ENCODE assay signal across 8 cellular contexts in the genomic region with DNA sequence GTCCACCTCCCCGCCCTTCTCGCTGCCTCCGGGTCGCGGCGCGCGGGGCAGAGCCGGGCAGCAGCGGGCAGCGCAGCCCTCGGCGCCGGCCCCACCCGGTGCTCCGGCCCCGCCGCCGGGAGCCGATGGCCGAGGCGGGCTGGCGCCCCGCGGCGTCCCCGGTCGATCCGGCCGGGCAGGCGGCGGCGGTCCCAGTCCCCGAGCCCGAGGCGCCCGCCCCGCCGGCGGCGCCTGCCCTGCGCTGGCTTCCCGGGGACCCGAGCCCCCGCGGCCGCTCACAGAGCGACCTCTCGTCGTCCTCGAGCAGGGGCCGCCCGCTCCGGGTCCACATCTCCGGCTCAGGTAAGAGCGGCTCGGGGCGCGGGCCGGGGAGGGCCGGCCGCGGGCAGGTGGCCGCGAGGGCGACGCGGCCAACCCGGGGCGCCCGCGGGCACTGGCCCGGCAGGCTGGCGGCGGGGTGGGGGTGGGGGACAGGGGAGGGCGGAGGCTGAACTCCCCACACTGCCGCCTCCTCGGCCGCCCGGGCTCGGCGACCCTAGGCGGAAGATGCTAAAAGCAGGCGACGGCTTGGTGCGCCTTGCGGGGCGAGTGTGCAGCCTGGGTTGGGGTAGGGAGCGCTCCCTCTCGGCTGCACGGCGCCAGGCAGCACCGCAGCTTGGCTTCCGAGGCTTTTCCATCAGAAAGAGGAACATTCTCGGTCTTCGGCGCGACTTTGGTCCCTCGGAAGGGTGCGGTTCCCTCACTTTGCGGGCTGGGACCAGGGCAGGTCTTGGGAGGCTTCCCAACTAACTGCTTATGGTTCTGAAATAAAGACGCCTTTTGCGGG. TPM values are rescaled to one million over a fixed set of nuclear protein-coding genes. Genes with fewer than 3 reads are reported as not detected.
A peak's percentile ranks its signal among the peaks of the same experiment; 100 is the strongest.
DNase-seq lines count a peak whose midpoint lies in the region; ATAC-seq and TF ChIP-seq lines count a peak whose summit lies in the region.

No MANE protein-coding gene starts in this region.

- peak overlapping the region; percentile 70 for H3K4me3 ChIP-seq in AG10803 (ENCODE audit: low read length)
- H3K4me3 ChIP-seq in PC-9, result peak overlapping the region; percentile 79
- H3K4me3 ChIP-seq in fibroblast of mammary gland (ENCODE audit: control insufficient read depth, low read depth, low read length), result peak overlapping the region; percentile 64
- H3K4me3 ChIP-seq in naive thymus-derived CD4-positive, alpha-beta T cell (ENCODE audit: low read length), result peak overlapping the region; percentile 74
- peak overlapping the region; percentile 65 to 77 (median 69) for H3K4me3 ChIP-seq in subcutaneous abdominal adipose tissue (ENCODE audit: low read depth in 1 of 5, low read length in 5 of 5)

- no peaks in the 10 kb centered on the region for H4K20me1 ChIP-seq in PC-9 (ENCODE audit: insufficient read depth)

- POLR2A ChIA-PET in PC-9 (lab: Charles Lee; ENCODE audit: unreplicated experiment), result interaction anchor here (0.7 kb wide), 1 partner anchor 360 kb away, joined by 4 read pairs; no protein-coding TSS in a partner anchor
- POLR2A ChIA-PET in naive thymus-derived CD4-positive, alpha-beta T cell (lab: Charles Lee), result interaction anchor here (2.0 to 2.5 kb wide), 2 partner anchors 9 to 86 kb away, joined by 4 to 6 read pairs; partner anchors contain the start of genes ADAT2 and PEX3

- H2AFZ ChIP-seq in PC-9, result peak overlapping the region; percentile 85

- no peaks in the 10 kb centered on the region for H3F3A ChIP-seq in PC-9 (ENCODE audit: insufficient read depth, low read depth)

- peak overlapping the region; percentile 89 for H3K4me2 ChIP-seq in PC-9

- peak; percentile 52 for TF ChIP-seq CTCF in AG10803 (conservative IDR thresholded peaks at IDR 0.05; ENCODE audit: low read length)
- TF ChIP-seq CTCF in PC-9 (conservative IDR thresholded peaks at IDR 0.05), result no peak; the same call in 1 of the 2 replicates
- TF ChIP-seq CTCF in fibroblast of mammary gland (conservative IDR thresholded peaks at IDR 0.05; ENCODE audit: control insufficient read depth, insufficient read depth, low read depth, low read length), result peak; percentile 47

- no peaks in the 10 kb centered on the region for H3K9me2 ChIP-seq in PC-9 (ENCODE audit: insufficient read depth)

- CTCF ChIA-PET in PC-9 (lab: Charles Lee), result no interaction called here
- CTCF ChIA-PET in naive thymus-derived CD4-positive, alpha-beta T cell (lab: Charles Lee), result interaction anchor here (0.6 to 1.6 kb wide), 4 partner anchors 10 to 477 kb away, joined by 3 to 5 read pairs (median 4); no protein-coding TSS in a partner anchor

- H3K4me1 ChIP-seq in PC-9 (replicated peaks; ENCODE audit: insufficient read depth), result peaks cover 4% of the 10 kb centered on the region; the same call in 1 of the 2 replicates
- peaks cover 27 to 28% of the 10 kb centered on the region in 2 donors for H3K4me1 ChIP-seq in naive thymus-derived CD4-positive, alpha-beta T cell (ENCODE audit: control insufficient read depth in 2 of 2, insufficient read depth in 2 of 2, low read length in 2 of 2)
- H3K4me1 ChIP-seq in subcutaneous abdominal adipose tissue (ENCODE audit: control insufficient read depth in 5 of 5, insufficient read depth in 5 of 5, low read length in 5 of 5), result peaks cover 0 to 13% (median 13%) of the 10 kb centered on the region in 5 donors

- H3K4me3 Mint-ChIP-seq in activated T-helper 1 cell treated with anti-CD3 and anti-CD28 coated beads, Interleukin-12 subunit alpha, Interleukin-12 subunit beta, Interleukin-2, Interleukin-4 antibody, amounts not matched to agents 30 ng/mL and 10 ng/mL and 1 ng/mL, durations not matched to agents 14 hours and 24 hours and 36 hours, result peak overlapping the region; percentile 88
- H3K4me3 Mint-ChIP-seq in naive thymus-derived CD4-positive, alpha-beta T cell, result peak overlapping the region; percentile 81 to 92 (median 84)

- ATAC-seq in GM19035 (IDR thresholded peaks at IDR 0.05; ENCODE audit: unreplicated experiment) (peak; percentile 62), HG03342 (IDR thresholded peaks at IDR 0.05; ENCODE audit: unreplicated experiment) (peak; percentile 70)
- ATAC-seq in naive thymus-derived CD4-positive, alpha-beta T cell, result peak; percentile 83

- DNase-seq in AG10803 (ENCODE audit: low read depth) (peak; percentile 57), PC-9 (peak in 1 of 2 experiments; percentile 62), fibroblast of mammary gland (ENCODE audit: low read depth) (peak; percentile 52)
- DNase-seq in activated T-helper 1 cell treated with anti-CD3 and anti-CD28 coated beads, Interleukin-12 subunit alpha, Interleukin-12 subunit beta, Interleukin-2, Interleukin-4 antibody, amounts not matched to agents 30 ng/mL and 10 ng/mL and 1 ng/mL, durations not matched to agents 14 hours and 24 hours and 36 hours (ENCODE audit: low spot score), result peak; percentile 50
- DNase-seq in naive thymus-derived CD4-positive, alpha-beta T cell, result peak; percentile 37 to 69 (median 57)

- H3K27ac Mint-ChIP-seq in activated T-helper 1 cell treated with anti-CD3 and anti-CD28 coated beads, Interleukin-12 subunit alpha, Interleukin-12 subunit beta, Interleukin-2, Interleukin-4 antibody, amounts not matched to agents 30 ng/mL and 10 ng/mL and 1 ng/mL, durations not matched to agents 14 hours and 24 hours and 36 hours, result peak overlapping the region; percentile 76
- peak overlapping the region in 7 of 9 donors; percentile 59 to 89 (median 76) for H3K27ac Mint-ChIP-seq in naive thymus-derived CD4-positive, alpha-beta T cell

- H3K27me3 ChIP-seq in PC-9 (ENCODE audit: insufficient read depth, low read depth), result no peaks in the 10 kb centered on the region
- no peaks in the 10 kb centered on the region for H3K27me3 ChIP-seq in naive thymus-derived CD4-positive, alpha-beta T cell (ENCODE audit: control insufficient read depth in 2 of 2, insufficient read depth in 2 of 2, low read length in 2 of 2)
- peaks cover 0 to 2% (median 0%) of the 10 kb centered on the region in 5 donors for H3K27me3 ChIP-seq in subcutaneous abdominal adipose tissue (ENCODE audit: control insufficient read depth in 5 of 5, insufficient read depth in 4 of 5, low read length in 5 of 5)

- no peaks in the 10 kb centered on the region for H3K9me3 Mint-ChIP-seq in activated T-helper 1 cell treated with anti-CD3 and anti-CD28 coated beads, Interleukin-12 subunit alpha, Interleukin-12 subunit beta, Interleukin-2, Interleukin-4 antibody, amounts not matched to agents 30 ng/mL and 10 ng/mL and 1 ng/mL, durations not matched to agents 14 hours and 24 hours and 36 hours
- H3K9me3 Mint-ChIP-seq in naive thymus-derived CD4-positive, alpha-beta T cell, result no peaks in the 10 kb centered on the region

- no peaks in the 10 kb centered on the region for H3K27me3 Mint-ChIP-seq in activated T-helper 1 cell treated with anti-CD3 and anti-CD28 coated beads, Interleukin-12 subunit alpha, Interleukin-12 subunit beta, Interleukin-2, Interleukin-4 antibody, amounts not matched to agents 30 ng/mL and 10 ng/mL and 1 ng/mL, durations not matched to agents 14 hours and 24 hours and 36 hours (ENCODE audit: insufficient read depth)
- no peaks in the 10 kb centered on the region for H3K27me3 Mint-ChIP-seq in naive thymus-derived CD4-positive, alpha-beta T cell

- H3K4me1 Mint-ChIP-seq in activated T-helper 1 cell treated with anti-CD3 and anti-CD28 coated beads, Interleukin-12 subunit alpha, Interleukin-12 subunit beta, Interleukin-2, Interleukin-4 antibody, amounts not matched to agents 30 ng/mL and 10 ng/mL and 1 ng/mL, durations not matched to agents 14 hours and 24 hours and 36 hours (ENCODE audit: low read depth), result peaks cover 32% of the 10 kb centered on the region
- H3K4me1 Mint-ChIP-seq in naive thymus-derived CD4-positive, alpha-beta T cell, result peaks cover 17 to 47% (median 37%) of the 10 kb centered on the region in 7 donors

- H3K36me3 ChIP-seq in PC-9 (ENCODE audit: low read depth) (no peaks in the 10 kb centered on the region), subcutaneous abdominal adipose tissue (ENCODE audit: control insufficient read depth in 5 of 5, insufficient read depth in 5 of 5, low read length in 5 of 5) (no peaks in the 10 kb centered on the region)
- H3K36me3 ChIP-seq in naive thymus-derived CD4-positive, alpha-beta T cell (ENCODE audit: control insufficient read depth in 2 of 3, insufficient read depth in 3 of 3, low read length in 3 of 3), result no peaks in the 10 kb centered on the region

- H3K9ac ChIP-seq in subcutaneous abdominal adipose tissue (ENCODE audit: low read length in 5 of 5), result peak overlapping the region in 3 of 5 donors; percentile 57 to 68 (median 60)

- H3K79me2 ChIP-seq in PC-9 (ENCODE audit: low read depth), result no peaks in the 10 kb centered on the region

- BruUV-seq in PC-9 (replicated peaks; lab: Mats Ljungman, UMichigan), result no TSS peak

- intact Hi-C loops in PC-9 (cut with micrococcal nuclease; ENCODE audit: unreplicated experiment), result loop anchor here (10.0 kb wide), 1 partner anchor 1062 kb away; no protein-coding TSS in a partner anchor
- intact Hi-C loops in activated T-helper 1 cell treated with anti-CD3 and anti-CD28 coated beads, Interleukin-12 subunit alpha, Interleukin-12 subunit beta, Interleukin-2, Interleukin-4 antibody, amounts not matched to agents 30 ng/mL and 10 ng/mL and 1 ng/mL, durations not matched to agents 14 hours and 24 hours and 36 hours (cut with micrococcal nuclease), result loop anchor here (1.0 to 2.0 kb wide), 5 partner anchors 9 to 86 kb away; partner anchors contain the start of genes ADAT2, FUCA2 and PEX3
- intact Hi-C loops in naive thymus-derived CD4-positive, alpha-beta T cell (cut with micrococcal nuclease), result loop anchor here (1.0 to 10.0 kb wide), 11 partner anchors 8 to 614 kb away; partner anchors contain the start of genes ADAT2 (in 2 of the 2), FUCA2 (in 2 of the 2), PEX3 (in 2 of the 2) and HIVEP2 (in 1 of the 2)

- H3K9me3 ChIP-seq in PC-9 (ENCODE audit: insufficient read depth, low read depth), result no peaks in the 10 kb centered on the region
- H3K9me3 ChIP-seq in naive thymus-derived CD4-positive, alpha-beta T cell (ENCODE audit: control insufficient read depth in 2 of 3, low read length in 3 of 3), result no peaks in the 10 kb centered on the region
- H3K9me3 ChIP-seq in subcutaneous abdominal adipose tissue (ENCODE audit: control insufficient read depth in 5 of 5, low read length in 5 of 5), result no peaks in the 10 kb centered on the region

- H3K36me3 Mint-ChIP-seq in activated T-helper 1 cell treated with anti-CD3 and anti-CD28 coated beads, Interleukin-12 subunit alpha, Interleukin-12 subunit beta, Interleukin-2, Interleukin-4 antibody, amounts not matched to agents 30 ng/mL and 10 ng/mL and 1 ng/mL, durations not matched to agents 14 hours and 24 hours and 36 hours (ENCODE audit: low read depth), result peaks cover 2% of the 10 kb centered on the region
- peaks cover 0 to 6% (median 0%) of the 10 kb centered on the region in 5 donors for H3K36me3 Mint-ChIP-seq in naive thymus-derived CD4-positive, alpha-beta T cell

- H3K27ac ChIP-seq in PC-9, result no peak overlapping the region
- peak overlapping the region; percentile 60 for H3K27ac ChIP-seq in naive thymus-derived CD4-positive, alpha-beta T cell (ENCODE audit: low read depth, low read length)
- H3K27ac ChIP-seq in subcutaneous abdominal adipose tissue (ENCODE audit: low read depth, low read length), result no peak overlapping the region

RNA-seq across cellular contexts. Expression of gene FUCA2, which starts 25.6 kb away (rescaled TPM):
- total RNA-seq in PC-9 (2021), result 65.0 and 74.8 TPM in 2 replicates
- 15.7 and 16.3 TPM in 2 replicates for total RNA-seq in activated T-helper 1 cell treated with anti-CD3 and anti-CD28 coated beads, Interleukin-12 subunit alpha, Interleukin-12 subunit beta, Interleukin-2, Interleukin-4 antibody, amounts not matched to agents 30 ng/mL and 10 ng/mL and 1 ng/mL, durations not matched to agents 14 hours and 24 hours and 36 hours
- 10 to 100 TPM in 2 of 5 experiments, 1 to 10 TPM in 3; 5.3 to 14.9 (median 6.7) TPM for total RNA-seq in naive thymus-derived CD4-positive, alpha-beta T cell
- 1 to 10 TPM; 4.4 to 5.4 TPM for polyA plus RNA-seq in naive thymus-derived CD4-positive, alpha-beta T cell
